Comparison of ENCODE assay signal across 2 cellular contexts in the genomic region with DNA sequence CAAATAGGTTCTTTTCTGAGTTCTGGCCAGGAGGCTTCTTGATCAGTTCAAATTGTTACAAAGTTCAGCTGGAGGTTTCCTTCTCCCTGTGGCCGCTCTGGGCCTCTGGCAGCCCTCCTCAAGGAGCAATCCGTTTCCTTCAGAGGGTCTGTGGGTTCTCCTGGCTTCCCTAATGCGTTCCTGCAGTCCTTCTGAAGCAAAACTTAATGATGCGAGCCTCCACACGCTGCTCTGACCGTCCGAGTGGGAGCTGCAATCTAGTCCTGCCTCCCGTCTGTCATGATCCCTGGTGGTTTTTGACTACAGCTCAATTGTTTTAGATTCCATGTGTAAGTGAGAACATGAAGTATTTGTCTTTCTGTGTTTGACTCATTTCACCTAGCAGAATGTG.
TF ChIP-seq lines count a peak whose summit lies in the region.

No MANE protein-coding gene starts in this region.

TF ChIP-seq in A549, 52 proteins besides CTCF, POLR2A, EP300 and RAD21:
- TF ChIP-seq CBX8 (IDR thresholded peaks at IDR 0.05) (no peak), RNF2 (IDR thresholded peaks at IDR 0.05; ENCODE audit: borderline replicate concordance, low read depth) (no peak), MAFK (IDR thresholded peaks at IDR 0.05; ENCODE audit: partially characterized antibody) (no peak), USF2 (IDR thresholded peaks at IDR 0.05) (no peak), EHF (CRISPR knock-in tag; IDR thresholded peaks at IDR 0.05) (no peak), RCOR1 (IDR thresholded peaks at IDR 0.05; ENCODE audit: low read depth, low read length) (no peak)
TF ChIP-seq in A549: peak in this region for 0.

TF ChIP-seq in HCT116, 20 proteins besides CTCF, POLR2A, EP300 and RAD21:
- TF ChIP-seq ZFX (IDR thresholded peaks at IDR 0.05) (no peak), SIN3A (IDR thresholded peaks at IDR 0.05; ENCODE audit: low read depth) (no peak), TCF7L2 (IDR thresholded peaks at IDR 0.05; ENCODE audit: borderline replicate concordance, extremely low read depth, insufficient read depth, insufficient read length) (no peak), CEBPB (IDR thresholded peaks at IDR 0.05; ENCODE audit: low read depth) (no peak), JUND (IDR thresholded peaks at IDR 0.05) (no peak), EZH2phosphoT487 (IDR thresholded peaks at IDR 0.05; ENCODE audit: borderline replicate concordance) (no peak), POLR2AphosphoS5 (IDR thresholded peaks at IDR 0.05; ENCODE audit: low read depth, low read length) (no peak), ZNF274 (IDR thresholded peaks at IDR 0.05; ENCODE audit: low read depth, low read length) (no peak)
- TF ChIP-seq, protein P1, sequence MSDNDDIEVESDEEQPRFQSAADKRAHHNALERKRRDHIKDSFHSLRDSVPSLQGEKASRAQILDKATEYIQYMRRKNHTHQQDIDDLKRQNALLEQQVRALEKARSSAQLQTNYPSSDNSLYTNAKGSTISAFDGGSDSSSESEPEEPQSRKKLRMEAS (IDR thresholded peaks at IDR 0.05) = no peak
- TF ChIP-seq, protein P2, sequence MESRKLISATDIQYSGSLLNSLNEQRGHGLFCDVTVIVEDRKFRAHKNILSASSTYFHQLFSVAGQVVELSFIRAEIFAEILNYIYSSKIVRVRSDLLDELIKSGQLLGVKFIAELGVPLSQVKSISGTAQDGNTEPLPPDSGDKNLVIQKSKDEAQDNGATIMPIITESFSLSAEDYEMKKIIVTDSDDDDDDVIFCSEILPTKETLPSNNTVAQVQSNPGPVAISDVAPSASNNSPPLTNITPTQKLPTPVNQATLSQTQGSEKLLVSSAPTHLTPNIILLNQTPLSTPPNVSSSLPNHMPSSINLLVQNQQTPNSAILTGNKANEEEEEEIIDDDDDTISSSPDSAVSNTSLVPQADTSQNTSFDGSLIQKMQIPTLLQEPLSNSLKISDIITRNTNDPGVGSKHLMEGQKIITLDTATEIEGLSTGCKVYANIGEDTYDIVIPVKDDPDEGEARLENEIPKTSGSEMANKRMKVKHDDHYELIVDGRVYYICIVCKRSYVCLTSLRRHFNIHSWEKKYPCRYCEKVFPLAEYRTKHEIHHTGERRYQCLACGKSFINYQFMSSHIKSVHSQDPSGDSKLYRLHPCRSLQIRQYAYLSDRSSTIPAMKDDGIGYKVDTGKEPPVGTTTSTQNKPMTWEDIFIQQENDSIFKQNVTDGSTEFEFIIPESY (IDR thresholded peaks at IDR 0.05; ENCODE audit: extremely low read depth, insufficient replicate concordance, low read length) = no peak
